ENCODE assay signal across 8 cellular contexts in genomic region chr11:35167451-35167954, GRCh38. TPM values are rescaled to one million over a fixed set of nuclear protein-coding genes. Genes with fewer than 3 reads are reported as not detected.
A peak's percentile ranks its signal among the peaks of the same experiment; 100 is the strongest.
DNase-seq lines count a peak whose midpoint lies in the region; ATAC-seq and TF ChIP-seq lines count a peak whose summit lies in the region.

No MANE protein-coding gene starts in this region.

- H3K4ac ChIP-seq in mesenchymal stem cell (ENCODE audit: low read depth in 1 of 2, low read length in 2 of 2), result peak overlapping the region; percentile 10 to 13

- peak overlapping the region in 1 of 2 experiments; percentile 28 for H3K23ac ChIP-seq in mesenchymal stem cell (ENCODE audit: low read length in 2 of 2)

- peak overlapping the region; percentile 90 for H3K9ac ChIP-seq in mesenchymal stem cell (ENCODE audit: low read length)
- no peak overlapping the region for H3K9ac ChIP-seq in Karpas-422 (ENCODE audit: low read length)

- 84% methylated on average over 2 of the region's 2 CpGs for WGBS in mesenchymal stem cell

- H2BK12ac ChIP-seq in mesenchymal stem cell (ENCODE audit: low read length in 2 of 2), result peak overlapping the region in 1 of 2 experiments; percentile 93

- TF ChIP-seq CTCF in upper lobe of right lung (IDR thresholded peaks at IDR 0.05), result no peak

- H3K27ac Mint-ChIP-seq in central memory CD8-positive, alpha-beta T cell (ENCODE audit: low read depth), result peak overlapping the region; percentile 99

- H2AK5ac ChIP-seq in mesenchymal stem cell (ENCODE audit: low read length, severe bottlenecking), result peak overlapping the region; percentile 71

- peak overlapping the region; percentile 48 for H2BK5ac ChIP-seq in mesenchymal stem cell (ENCODE audit: low read depth, low read length, poor library complexity, severe bottlenecking)

- peaks cover 61% of the 10 kb centered on the region for H3K36me3 Mint-ChIP-seq in activated T-cell treated with anti-CD3 and anti-CD28 coated beads, Interleukin-2, amount 50 U/mL, for 4 hours (ENCODE audit: insufficient read depth)
- H3K36me3 Mint-ChIP-seq in central memory CD8-positive, alpha-beta T cell (ENCODE audit: insufficient read depth), result peaks cover 58% of the 10 kb centered on the region

- H3K79me1 ChIP-seq in mesenchymal stem cell (replicated peaks; ENCODE audit: low read length, poor library complexity, severe bottlenecking), result no peaks in the 10 kb centered on the region

- H3K4me3 ChIP-seq in mesenchymal stem cell (ENCODE audit: insufficient read depth in 1 of 2, low read depth in 1 of 2, low read length in 2 of 2) (peak overlapping the region in 1 of 2 experiments; percentile 2), upper lobe of right lung (no peak overlapping the region), Karpas-422 (ENCODE audit: low read length) (no peak overlapping the region)

- peak overlapping the region; percentile 1 for H4K8ac ChIP-seq in mesenchymal stem cell (ENCODE audit: low read length)

- H3K27ac ChIP-seq in mesenchymal stem cell (ENCODE audit: low read length, poor library complexity, severe bottlenecking) (peak overlapping the region; percentile 82), upper lobe of right lung (peak overlapping the region; percentile 81), Karpas-422 (ENCODE audit: low read length) (no peak overlapping the region)

- no peak for ATAC-seq in activated T-cell treated with anti-CD3 and anti-CD28 coated beads, Interleukin-2, amount 50 U/mL, for 4 hours
- ATAC-seq in central memory CD8-positive, alpha-beta T cell (replicated peaks; ENCODE audit: extremely low read depth, poor library complexity, severe bottlenecking), result no peak
- ATAC-seq in upper lobe of right lung (peak; percentile 26), HG03378 (IDR thresholded peaks at IDR 0.05; ENCODE audit: unreplicated experiment) (no peak)

- H3K4me3 Mint-ChIP-seq in activated T-cell treated with anti-CD3 and anti-CD28 coated beads, Interleukin-2, amount 50 U/mL, for 4 hours, result peak overlapping the region; percentile 71
- H3K4me3 Mint-ChIP-seq in central memory CD8-positive, alpha-beta T cell, result peak overlapping the region; percentile 76

- no peaks in the 10 kb centered on the region for H3K9me3 Mint-ChIP-seq in activated T-cell treated with anti-CD3 and anti-CD28 coated beads, Interleukin-2, amount 50 U/mL, for 4 hours
- H3K9me3 Mint-ChIP-seq in central memory CD8-positive, alpha-beta T cell, result no peaks in the 10 kb centered on the region

- no peak for DNase-seq in activated T-cell treated with anti-CD3 and anti-CD28 coated beads, Interleukin-2, amount 50 U/mL, for 4 hours
- no peak for DNase-seq in activated T-cell treated with anti-CD3 and anti-CD28 coated beads for 4 hours
- no peak for DNase-seq in central memory CD8-positive, alpha-beta T cell (ENCODE audit: low spot score in 2 of 2)
- DNase-seq in mesenchymal stem cell, result no peak
- no peak for DNase-seq in upper lobe of right lung
- DNase-seq in AG08396 (ENCODE audit: low spot score), result no peak
- no peak for DNase-seq in Karpas-422

- no peak overlapping the region for H2BK15ac ChIP-seq in mesenchymal stem cell (ENCODE audit: low read depth, poor library complexity, severe bottlenecking)

- no peaks in the 10 kb centered on the region for H3K79me2 ChIP-seq in Karpas-422 (ENCODE audit: low read length)

- H3K4me1 ChIP-seq in mesenchymal stem cell (ENCODE audit: control insufficient read depth, insufficient read depth, low read depth, low read length) (peaks cover 23% of the 10 kb centered on the region), upper lobe of right lung (peaks cover 84% of the 10 kb centered on the region), Karpas-422 (ENCODE audit: low read length) (peaks cover 13% of the 10 kb centered on the region)

- H3K9me2 ChIP-seq in Karpas-422 (replicated peaks; ENCODE audit: insufficient read depth, low read length), result no peaks in the 10 kb centered on the region

- intact Hi-C loops in upper lobe of right lung (cut with DNase I), result no loop called here

- no peaks in the 10 kb centered on the region for H3K27me3 Mint-ChIP-seq in activated T-cell treated with anti-CD3 and anti-CD28 coated beads, Interleukin-2, amount 50 U/mL, for 4 hours (ENCODE audit: low read depth)
- H3K27me3 Mint-ChIP-seq in central memory CD8-positive, alpha-beta T cell, result no peaks in the 10 kb centered on the region

- H4K91ac ChIP-seq in mesenchymal stem cell (ENCODE audit: low read length), result no peak overlapping the region

- H2AFZ ChIP-seq in mesenchymal stem cell (ENCODE audit: low read depth, low read length) (no peak overlapping the region), Karpas-422 (ENCODE audit: low read length) (no peak overlapping the region)

- H3K27me3 ChIP-seq in mesenchymal stem cell (ENCODE audit: control insufficient read depth in 1 of 2, insufficient read depth in 1 of 2, low read length in 2 of 2) (no peaks in the 10 kb centered on the region), upper lobe of right lung (no peaks in the 10 kb centered on the region), Karpas-422 (ENCODE audit: low read length) (no peaks in the 10 kb centered on the region)

- H3K4me1 Mint-ChIP-seq in activated T-cell treated with anti-CD3 and anti-CD28 coated beads, Interleukin-2, amount 50 U/mL, for 4 hours (ENCODE audit: low read depth), result peaks cover 99% of the 10 kb centered on the region
- H3K4me1 Mint-ChIP-seq in central memory CD8-positive, alpha-beta T cell, result peaks cover 98% of the 10 kb centered on the region

- H4K20me1 ChIP-seq in Karpas-422 (ENCODE audit: insufficient read depth, low read depth, low read length), result no peaks in the 10 kb centered on the region; the same call in 1 of the 2 replicates

- H3K36me3 ChIP-seq in mesenchymal stem cell (ENCODE audit: control insufficient read depth in 1 of 2, insufficient read depth in 2 of 2, low read depth in 1 of 2, low read length in 2 of 2) (peaks cover 0 to 63% of the 10 kb centered on the region in 2 experiments), upper lobe of right lung (no peaks in the 10 kb centered on the region), Karpas-422 (ENCODE audit: insufficient read depth, low read length) (no peaks in the 10 kb centered on the region)

- no peak overlapping the region for H3K14ac ChIP-seq in mesenchymal stem cell (ENCODE audit: low read length in 2 of 2)

- H2BK120ac ChIP-seq in mesenchymal stem cell (ENCODE audit: low read depth, low read length), result no peak overlapping the region

- H3K18ac ChIP-seq in mesenchymal stem cell (ENCODE audit: low read depth in 1 of 2, low read length in 2 of 2), result peak overlapping the region; percentile 4 to 61

- H3K4me2 ChIP-seq in mesenchymal stem cell (ENCODE audit: low read length, poor library complexity, severe bottlenecking) (no peak overlapping the region), Karpas-422 (ENCODE audit: low read depth, low read length, poor library complexity, severe bottlenecking) (no peak overlapping the region)

- H3K9me3 ChIP-seq in mesenchymal stem cell (ENCODE audit: control insufficient read depth, low read length), result no peaks in the 10 kb centered on the region
- H3K9me3 ChIP-seq in upper lobe of right lung, result no peaks in the 10 kb centered on the region
- no peaks in the 10 kb centered on the region for H3K9me3 ChIP-seq in Karpas-422 (ENCODE audit: low read length)

RNA-seq across cellular contexts. Expression of gene CD44, which starts 28.5 kb away (rescaled TPM):
- total RNA-seq in activated T-cell treated with anti-CD3 and anti-CD28 coated beads, Interleukin-2, amount 50 U/mL, for 4 hours, result 100 to 1,000 TPM; 468 to 781 (median 646) TPM
- 1,373 TPM for polyA plus RNA-seq in mesenchymal stem cell (2013, experiment 1 of 2)
- 1,315 TPM for polyA plus RNA-seq in mesenchymal stem cell (2013, experiment 2 of 2)
- total RNA-seq in upper lobe of right lung, result 548 TPM
- total RNA-seq in Karpas-422 (2014; rRNA removed; shearing (Covaris generic); ENCODE audit: low replicate concordance), result 0.58 and 0.86 TPM in 2 replicates

Comparison
In these comparisons a context has a peak if more than half of its experiments do, and no peak if none do; other contexts are left out.
1. RNA of gene CD44, which starts 28.5 kb away (total RNA-seq): 468 to 781 TPM in activated T-cell treated with anti-CD3 and anti-CD28 coated beads, Interleukin-2, amount 50 U/mL, for 4 hours and 548 TPM in upper lobe of right lung (single experiment); 0.58 to 0.86 TPM in Karpas-422; every median in the first group is over 100 times any median in the second.